Comparison of ENCODE assay signal across 21 cellular contexts in genomic region chr10:11465435-11465834, GRCh38.
"Had no signal": no experiment of that assay in that cellular context is flagged by ENCODE, and none has a peak within 500 bp of the region (broad histone marks: within the 10 kb centered on the region; RNA-seq: fewer than 3 reads in every experiment).

No MANE protein-coding gene starts in this region.

- H3K27ac Mint-ChIP-seq: nephron progenitor cell; stimulated activated naive B cell treated with anti-CD40 and anti-IgM and Interleukin-4, amounts not matched to agents 10 μg/mL and 1 μg/mL and 100 μg/mL, for 72 hours; stimulated activated naive CD8-positive, alpha-beta T cell treated with anti-CD3 and anti-CD28 coated beads, Interleukin-15, Interleukin-2, amounts not matched to agents 100 ng/mL and 50 ng/mL, for 24 hours had no signal

- DNase-seq: dorsolateral prefrontal cortex; effector CD4-positive, alpha-beta T cell; hypothalamus; kidney; mesendoderm; midbrain; naive thymus-derived CD8-positive, alpha-beta T cell; nephron progenitor cell; nucleus accumbens; sigmoid colon; spleen; stimulated activated CD4-positive, alpha-beta T cell treated with anti-CD3 and anti-CD28 coated beads, Interleukin-4, amount 100 ng/mL, for 4 hours; stimulated activated naive B cell treated with anti-CD40 and anti-IgM and Interleukin-4, amounts not matched to agents 10 μg/mL and 1 μg/mL and 100 μg/mL, for 72 hours; transverse colon; upper lobe of right lung; uterus had no signal

- H3K4me1 ChIP-seq: prostate gland, right atrium auricular region, suprapubic skin, transverse colon, upper lobe of right lung, uterus had no signal

- H3K27ac ChIP-seq: prostate gland, right atrium auricular region, sigmoid colon, spleen, suprapubic skin, transverse colon, upper lobe of right lung, uterus had no signal

- H3K27me3 Mint-ChIP-seq: naive thymus-derived CD8-positive, alpha-beta T cell; stimulated activated naive B cell treated with anti-CD40 and anti-IgM and Interleukin-4, amounts not matched to agents 10 μg/mL and 1 μg/mL and 100 μg/mL, for 72 hours; stimulated activated naive CD8-positive, alpha-beta T cell treated with anti-CD3 and anti-CD28 coated beads, Interleukin-15, Interleukin-2, amounts not matched to agents 100 ng/mL and 50 ng/mL, for 24 hours had no signal

- H3K9me3 Mint-ChIP-seq: naive thymus-derived CD8-positive, alpha-beta T cell; nephron progenitor cell; stimulated activated naive B cell treated with anti-CD40 and anti-IgM and Interleukin-4, amounts not matched to agents 10 μg/mL and 1 μg/mL and 100 μg/mL, for 72 hours; stimulated activated naive CD8-positive, alpha-beta T cell treated with anti-CD3 and anti-CD28 coated beads, Interleukin-15, Interleukin-2, amounts not matched to agents 100 ng/mL and 50 ng/mL, for 24 hours had no signal

- ATAC-seq: left lobe of liver; naive thymus-derived CD8-positive, alpha-beta T cell; stimulated activated naive B cell treated with anti-CD40 and anti-IgM and Interleukin-4, amounts not matched to agents 10 μg/mL and 1 μg/mL and 100 μg/mL, for 72 hours; upper lobe of right lung had no signal

- H3K36me3 ChIP-seq: prostate gland, uterus had no signal

- H3K27me3 ChIP-seq: dorsolateral prefrontal cortex, right atrium auricular region, sigmoid colon, spleen, suprapubic skin, transverse colon, upper lobe of right lung, uterus had no signal

- H3K4me3 ChIP-seq: prostate gland, right atrium auricular region, sigmoid colon, spleen, suprapubic skin, transverse colon, upper lobe of right lung, uterus had no signal

- H3K9me3 ChIP-seq: prostate gland, right atrium auricular region, sigmoid colon, spleen, suprapubic skin, transverse colon, upper lobe of right lung, uterus had no signal

- H3K4me3 Mint-ChIP-seq: nephron progenitor cell; stimulated activated naive B cell treated with anti-CD40 and anti-IgM and Interleukin-4, amounts not matched to agents 10 μg/mL and 1 μg/mL and 100 μg/mL, for 72 hours; stimulated activated naive CD8-positive, alpha-beta T cell treated with anti-CD3 and anti-CD28 coated beads, Interleukin-15, Interleukin-2, amounts not matched to agents 100 ng/mL and 50 ng/mL, for 24 hours had no signal
